ENCODE assay signal across 1 cellular context in the genomic region with DNA sequence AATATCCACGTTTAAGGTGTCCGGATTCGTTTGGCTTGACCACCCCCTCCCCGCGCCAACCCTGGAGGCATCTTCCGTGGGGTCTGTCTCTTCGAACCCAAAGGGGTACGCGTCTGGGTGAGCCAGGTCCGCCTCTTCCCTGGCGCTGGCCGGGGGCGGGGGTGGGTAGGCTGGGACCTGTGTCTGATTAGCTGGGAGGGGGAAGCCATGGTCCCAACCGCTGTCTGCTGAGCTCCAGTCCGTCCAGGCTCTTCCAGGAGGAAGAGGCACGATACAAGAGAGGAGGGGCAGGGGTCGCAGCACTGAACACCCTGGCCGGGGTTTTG.
TF ChIP-seq lines count a peak whose summit lies in the region.

Gene LVRN (plus strand): TSS at position 237 of the 326 bp plus-strand sequence. CDS start 143 bp downstream, outside the sequence.

TF ChIP-seq in GM12878, 131 proteins besides CTCF, POLR2A, EP300 and RAD21:
- no peak for TF ChIP-seq ZNF622 (IDR thresholded peaks at IDR 0.05)
- peak; percentile 42 for TF ChIP-seq SUZ12 (IDR thresholded peaks at IDR 0.05; ENCODE audit: unreplicated experiment)
- no peak for TF ChIP-seq JUNB (IDR thresholded peaks at IDR 0.05)
- TF ChIP-seq, protein P1, sequence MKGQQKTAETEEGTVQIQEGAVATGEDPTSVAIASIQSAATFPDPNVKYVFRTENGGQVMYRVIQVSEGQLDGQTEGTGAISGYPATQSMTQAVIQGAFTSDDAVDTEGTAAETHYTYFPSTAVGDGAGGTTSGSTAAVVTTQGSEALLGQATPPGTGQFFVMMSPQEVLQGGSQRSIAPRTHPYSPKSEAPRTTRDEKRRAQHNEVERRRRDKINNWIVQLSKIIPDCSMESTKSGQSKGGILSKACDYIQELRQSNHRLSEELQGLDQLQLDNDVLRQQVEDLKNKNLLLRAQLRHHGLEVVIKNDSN (IDR thresholded peaks at IDR 0.05; ENCODE audit: borderline replicate concordance, extremely low read length, insufficient read depth, low read depth, low read length): no peak
- TF ChIP-seq NBN (IDR thresholded peaks at IDR 0.05): no peak
TF ChIP-seq in GM12878: peak in this region for 1.
